ENCODE assay signal across 18 cellular contexts in the genomic region with DNA sequence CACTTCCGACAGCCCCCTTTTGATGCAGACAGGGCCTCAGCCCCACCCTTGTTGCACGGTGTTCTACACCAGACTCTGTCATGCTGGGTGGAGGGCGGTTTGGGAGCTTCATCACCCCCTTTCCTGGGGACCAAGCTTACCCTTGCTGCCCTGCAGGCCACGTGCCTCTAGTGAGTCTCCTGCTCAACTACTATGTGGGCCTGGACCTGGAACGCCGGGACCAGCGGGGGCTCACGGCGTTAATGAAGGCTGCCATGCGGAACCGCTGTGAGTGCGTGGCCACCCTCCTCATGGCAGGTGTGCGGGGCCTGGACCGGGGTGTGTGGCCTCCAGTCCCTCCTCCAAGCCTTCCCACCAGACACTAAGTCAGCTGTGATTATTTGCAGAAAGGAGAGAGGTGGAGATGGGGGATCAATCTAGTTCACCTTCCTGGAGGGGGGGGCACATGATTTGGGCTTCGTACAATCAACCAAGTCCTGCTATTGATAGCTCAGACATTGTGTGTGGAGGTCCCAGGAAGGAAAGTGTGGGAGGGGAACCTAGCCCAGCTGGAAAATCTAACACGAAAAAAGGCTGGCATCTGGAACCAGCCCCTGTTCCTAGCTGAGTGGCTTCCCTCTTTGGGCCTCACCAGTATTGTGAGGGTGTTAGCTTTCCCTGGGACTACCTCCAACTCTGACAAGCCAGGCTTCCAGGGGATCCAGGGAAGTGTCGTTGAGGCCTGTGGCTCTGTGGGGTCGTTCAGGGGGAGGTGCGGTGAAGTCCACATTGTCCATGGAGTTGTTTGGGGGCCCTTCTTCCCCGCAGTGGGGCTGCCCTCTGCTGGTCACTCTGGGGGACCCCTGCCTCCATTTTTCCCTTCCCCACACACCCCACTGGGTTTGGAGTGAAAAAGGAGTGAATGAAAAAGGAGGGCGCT. TPM values are rescaled to one million over a fixed set of nuclear protein-coding genes. Genes with fewer than 3 reads are reported as not detected.
DNase-seq lines count a peak whose midpoint lies in the region; ATAC-seq and TF ChIP-seq lines count a peak whose summit lies in the region.
"Had no signal": no experiment of that assay in that cellular context is flagged by ENCODE, and none has a peak within 500 bp of the region (broad histone marks: within the 10 kb centered on the region; RNA-seq: fewer than 3 reads in every experiment).

No MANE protein-coding gene starts in this region.

- no peak overlapping the region for H3K27ac ChIP-seq in right atrium auricular region
- H3K27ac ChIP-seq in smooth muscle cell (ENCODE audit: low read depth): no peak overlapping the region
- H3K27ac ChIP-seq: esophagus muscularis mucosa had no signal

- H3K4me1 Mint-ChIP-seq in glutamatergic neuron (ENCODE audit: low read depth, unreplicated experiment): peaks cover 6% of the 10 kb centered on the region

- H3K4me3 ChIP-seq in right atrium auricular region: no peak overlapping the region
- no peak overlapping the region for H3K4me3 ChIP-seq in WI38 (ENCODE audit: low read depth, low read length)
- no peak overlapping the region for H3K4me3 ChIP-seq in smooth muscle cell
- H3K4me3 ChIP-seq: esophagus muscularis mucosa had no signal

- TF ChIP-seq CTCF in right atrium auricular region (IDR thresholded peaks at IDR 0.05): peak in 1 of 2 donors; percentile 28
- TF ChIP-seq CTCF in WI38 (IDR thresholded peaks at IDR 0.05; ENCODE audit: low read depth, low read length): peak; percentile 19
- peak; percentile 11 for TF ChIP-seq CTCF in glutamatergic neuron (IDR thresholded peaks at IDR 0.05; ENCODE audit: partially characterized antibody, unreplicated experiment)
- peak; percentile 18 for TF ChIP-seq CTCF in smooth muscle cell (IDR thresholded peaks at IDR 0.05; ENCODE audit: borderline replicate concordance, insufficient read depth, poor library complexity, severe bottlenecking)

- no peaks in the 10 kb centered on the region for H3K79me2 ChIP-seq in smooth muscle cell (ENCODE audit: low read depth)

- H3K27me3 ChIP-seq in right atrium auricular region: no peaks in the 10 kb centered on the region
- H3K27me3 ChIP-seq in smooth muscle cell (ENCODE audit: low read depth): no peaks in the 10 kb centered on the region

- H3K9me3 Mint-ChIP-seq in glutamatergic neuron (ENCODE audit: unreplicated experiment): peaks cover 3% of the 10 kb centered on the region

- H3K4me1 ChIP-seq in right atrium auricular region (peaks cover 0 to 21% of the 10 kb centered on the region in 2 donors), smooth muscle cell (ENCODE audit: low read depth) (no peaks in the 10 kb centered on the region)

- DNase-seq in Right ventricle myocardium inferior (ENCODE audit: missing footprints) (peak; percentile 27), right atrium auricular region (ENCODE audit: low spot score) (no peak), glutamatergic neuron (no peak), smooth muscle cell (lab: John Stamatoyannopoulos, UW; ENCODE audit: unreplicated experiment) (no peak), NCI-H1092 treated with DMSO at 0.1 percent for 48 hours (lab: John Stamatoyannopoulos, UW) (no peak), cerebellar cortex (ENCODE audit: low spot score) (no peak)
- DNase-seq: activated naive CD4-positive, alpha-beta T cell treated with Interleukin-2 at 50 U/mL for 16 hours; DMS53; NCI-H748 treated with DMSO at 0.1 percent for 48 hours; SIG-M5; stimulated activated CD8-positive, alpha-beta memory T cell treated with anti-CD3 and anti-CD28 coated beads, Interleukin-4, amount 100 ng/mL, for 48 hours; trophoblast cell had no signal

- H3K36me3 Mint-ChIP-seq in glutamatergic neuron (ENCODE audit: unreplicated experiment): peaks cover 8% of the 10 kb centered on the region

- H3K27me3 Mint-ChIP-seq in glutamatergic neuron (ENCODE audit: unreplicated experiment): peaks cover 3% of the 10 kb centered on the region

- no peak overlapping the region for H3K4me2 ChIP-seq in smooth muscle cell

- no peak overlapping the region for H3K27ac Mint-ChIP-seq in glutamatergic neuron (ENCODE audit: unreplicated experiment)

- ATAC-seq in Right ventricle myocardium inferior: no peak
- ATAC-seq in GM19328 (IDR thresholded peaks at IDR 0.05; ENCODE audit: unreplicated experiment): no peak

- H3K36me3 ChIP-seq in right atrium auricular region: no peaks in the 10 kb centered on the region
- H3K36me3 ChIP-seq in smooth muscle cell (ENCODE audit: low read depth): no peaks in the 10 kb centered on the region
- H3K36me3 ChIP-seq: esophagus muscularis mucosa had no signal

- WGBS in smooth muscle cell (ENCODE audit: low lambda C conversion rate): 87% methylated on average over 21 of the region's 21 CpGs

- no peak overlapping the region for H2AFZ ChIP-seq in smooth muscle cell (ENCODE audit: low read depth)

- H3K9me3 ChIP-seq in right atrium auricular region (no peaks in the 10 kb centered on the region), smooth muscle cell (replicated peaks; ENCODE audit: low read depth) (no peaks in the 10 kb centered on the region)
- H3K9me3 ChIP-seq: esophagus muscularis mucosa had no signal

- intact Hi-C loops in Right ventricle myocardium inferior (cut with DNase I): no loop called here

- H4K20me1 ChIP-seq in smooth muscle cell (ENCODE audit: low read depth): no peaks in the 10 kb centered on the region

- H3K4me3 Mint-ChIP-seq in glutamatergic neuron (ENCODE audit: unreplicated experiment): no peak overlapping the region

- no peak overlapping the region for H3K9ac ChIP-seq in smooth muscle cell (ENCODE audit: low read depth)

- peaks cover 7% of the 10 kb centered on the region for H3F3A ChIP-seq in smooth muscle cell (ENCODE audit: low read depth)

RNA-seq across cellular contexts. Expression of a gene that starts 1.6 kb away (rescaled TPM):
- total RNA-seq in Right ventricle myocardium inferior (not detected), right atrium auricular region (not detected), glutamatergic neuron (ENCODE audit: unreplicated experiment) (not detected), smooth muscle cell (0.04 TPM in 1 of 2 replicates, not detected in the other)
- polyA plus RNA-seq in smooth muscle cell: 0.89 and 1.3 TPM in 2 replicates
- total RNA-seq: A172, esophagus muscularis mucosa, H4, HT-29 had no signal

RNA-seq across cellular contexts. Expression of a gene that starts 17.8 kb away (rescaled TPM):
- total RNA-seq in Right ventricle myocardium inferior: 49.6 TPM
- 10 to 100 TPM; 48.1 to 57.5 TPM for total RNA-seq in right atrium auricular region
- total RNA-seq in glutamatergic neuron (ENCODE audit: unreplicated experiment): 0.39 TPM
- 10.3 and 10.4 TPM in 2 replicates for total RNA-seq in smooth muscle cell
- 7.3 and 8.4 TPM in 2 replicates for polyA plus RNA-seq in smooth muscle cell
- total RNA-seq: HT-29 had no signal

RNA-seq across cellular contexts. Expression of a gene that starts 41.0 kb away (rescaled TPM):
- total RNA-seq in Right ventricle myocardium inferior (0.22 TPM), right atrium auricular region (under 1 TPM; 0.19 to 0.24 TPM), glutamatergic neuron (ENCODE audit: unreplicated experiment) (107 TPM), smooth muscle cell (2.3 and 2.7 TPM in 2 replicates)
- polyA plus RNA-seq in smooth muscle cell: 1.1 TPM in 2 replicates
- total RNA-seq: H4, HT-29 had no signal

Comparison
In these comparisons a context has a peak if more than half of its experiments do, and no peak if none do; other contexts are left out.
1. RNA of a gene that starts 41.0 kb away (total RNA-seq): 107 TPM in glutamatergic neuron (single experiment); 2.3 to 2.7 TPM in smooth muscle cell, 0.19 to 0.24 TPM in right atrium auricular region and 0.22 TPM in Right ventricle myocardium inferior (single experiment); every median in the first group is over 10 times any median in the second.